In the genomic region with DNA sequence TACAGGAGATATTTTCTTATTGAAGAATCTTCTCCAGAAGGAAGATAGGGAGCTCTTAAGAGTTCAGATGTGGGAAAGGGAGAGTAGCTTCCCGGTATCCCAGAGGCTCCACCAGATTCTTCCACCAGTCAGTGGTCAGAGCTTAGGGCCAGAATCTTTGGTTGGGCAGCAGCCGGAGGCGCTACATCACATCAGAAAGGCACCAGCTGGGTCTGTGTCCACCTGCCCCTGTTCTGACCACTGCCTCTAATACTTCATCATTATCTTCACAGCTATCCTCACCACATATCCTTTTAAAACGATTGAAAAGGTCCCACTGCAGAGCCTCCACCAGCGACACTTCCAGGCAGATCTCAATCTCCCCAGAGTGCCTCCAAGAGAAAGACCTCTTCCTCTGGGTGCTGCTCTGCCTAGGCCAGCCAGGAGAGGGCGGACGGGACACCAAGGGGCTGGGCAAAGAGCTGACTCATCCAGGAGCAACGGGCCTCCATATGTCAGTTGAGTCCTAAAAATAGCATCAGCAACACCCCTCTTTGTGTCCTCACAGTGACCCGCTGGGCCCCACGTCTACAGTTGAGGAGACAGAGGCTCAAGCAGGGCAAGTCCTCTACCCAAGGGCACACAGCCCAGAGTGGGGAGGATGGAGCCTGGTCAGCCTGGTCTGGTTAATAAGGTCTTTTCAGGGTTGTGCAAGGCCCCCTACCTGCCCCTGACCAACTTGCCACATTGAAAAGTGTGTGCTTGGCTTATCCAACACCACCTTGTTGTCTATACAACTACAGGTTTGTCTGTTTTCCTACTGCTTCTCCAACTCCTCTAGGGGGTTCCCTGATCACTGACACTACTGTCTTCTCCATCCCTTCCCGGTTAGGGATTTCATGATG, we compare ENCODE assay signal across 2 cellular contexts.
TF ChIP-seq lines count a peak whose summit lies in the region.

No MANE protein-coding gene starts in this region.

TF ChIP-seq in HEK293, 187 proteins besides CTCF, POLR2A, EP300 and RAD21 (continued from another document):
- TF ChIP-seq, protein P1, sequence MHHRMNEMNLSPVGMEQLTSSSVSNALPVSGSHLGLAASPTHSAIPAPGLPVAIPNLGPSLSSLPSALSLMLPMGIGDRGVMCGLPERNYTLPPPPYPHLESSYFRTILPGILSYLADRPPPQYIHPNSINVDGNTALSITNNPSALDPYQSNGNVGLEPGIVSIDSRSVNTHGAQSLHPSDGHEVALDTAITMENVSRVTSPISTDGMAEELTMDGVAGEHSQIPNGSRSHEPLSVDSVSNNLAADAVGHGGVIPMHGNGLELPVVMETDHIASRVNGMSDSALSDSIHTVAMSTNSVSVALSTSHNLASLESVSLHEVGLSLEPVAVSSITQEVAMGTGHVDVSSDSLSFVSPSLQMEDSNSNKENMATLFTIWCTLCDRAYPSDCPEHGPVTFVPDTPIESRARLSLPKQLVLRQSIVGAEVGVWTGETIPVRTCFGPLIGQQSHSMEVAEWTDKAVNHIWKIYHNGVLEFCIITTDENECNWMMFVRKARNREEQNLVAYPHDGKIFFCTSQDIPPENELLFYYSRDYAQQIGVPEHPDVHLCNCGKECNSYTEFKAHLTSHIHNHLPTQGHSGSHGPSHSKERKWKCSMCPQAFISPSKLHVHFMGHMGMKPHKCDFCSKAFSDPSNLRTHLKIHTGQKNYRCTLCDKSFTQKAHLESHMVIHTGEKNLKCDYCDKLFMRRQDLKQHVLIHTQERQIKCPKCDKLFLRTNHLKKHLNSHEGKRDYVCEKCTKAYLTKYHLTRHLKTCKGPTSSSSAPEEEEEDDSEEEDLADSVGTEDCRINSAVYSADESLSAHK (tag by site-specific recombination; IDR thresholded peaks at IDR 0.05): no peak
- TF ChIP-seq GFI1B (tag by site-specific recombination; IDR thresholded peaks at IDR 0.05) (no peak), ZNF692 (tag by site-specific recombination; IDR thresholded peaks at IDR 0.05) (peak; percentile 73)

TF ChIP-seq in K562, 482 proteins besides CTCF, POLR2A, EP300 and RAD21 (continued from another document and continues in another):
- TF ChIP-seq ZNF277 (CRISPR knock-in tag; IDR thresholded peaks at IDR 0.05; ENCODE audit: borderline replicate concordance): no peak
- TF ChIP-seq ZBTB7A (IDR thresholded peaks at IDR 0.05; ENCODE audit: borderline replicate concordance, control insufficient read depth, low read depth, low read length): peak; percentile 47; the same call in 1 of the 2 replicates
- peak; percentile 64 for TF ChIP-seq PTTG1 (tag; IDR thresholded peaks at IDR 0.05; ENCODE audit: low read depth)
- TF ChIP-seq EP400 (IDR thresholded peaks at IDR 0.05): peak; percentile 82
- peak; percentile 69; the same call in 1 of the 2 replicates for TF ChIP-seq ZNF197 (CRISPR knock-in tag; IDR thresholded peaks at IDR 0.05; ENCODE audit: low read depth)
- TF ChIP-seq PPARD (CRISPR knock-in tag; IDR thresholded peaks at IDR 0.05): no peak
- TF ChIP-seq EHMT2 (IDR thresholded peaks at IDR 0.05): peak; percentile 29; the same call in 1 of the 2 replicates
- no peak for TF ChIP-seq CHD4 (IDR thresholded peaks at IDR 0.05; ENCODE audit: insufficient read depth, insufficient replicate concordance, low read depth, low read length, poor library complexity, severe bottlenecking)
- TF ChIP-seq, protein P2, sequence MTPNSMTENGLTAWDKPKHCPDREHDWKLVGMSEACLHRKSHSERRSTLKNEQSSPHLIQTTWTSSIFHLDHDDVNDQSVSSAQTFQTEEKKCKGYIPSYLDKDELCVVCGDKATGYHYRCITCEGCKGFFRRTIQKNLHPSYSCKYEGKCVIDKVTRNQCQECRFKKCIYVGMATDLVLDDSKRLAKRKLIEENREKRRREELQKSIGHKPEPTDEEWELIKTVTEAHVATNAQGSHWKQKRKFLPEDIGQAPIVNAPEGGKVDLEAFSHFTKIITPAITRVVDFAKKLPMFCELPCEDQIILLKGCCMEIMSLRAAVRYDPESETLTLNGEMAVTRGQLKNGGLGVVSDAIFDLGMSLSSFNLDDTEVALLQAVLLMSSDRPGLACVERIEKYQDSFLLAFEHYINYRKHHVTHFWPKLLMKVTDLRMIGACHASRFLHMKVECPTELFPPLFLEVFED (CRISPR knock-in tag; conservative IDR thresholded peaks at IDR 0.05): 0 out of 2 replicates have a peak, but pooled peaks have one; percentile 37
- peak; percentile 45 for TF ChIP-seq PRDM10 (IDR thresholded peaks at IDR 0.05; ENCODE audit: partially characterized antibody)
- TF ChIP-seq TRIM24 (IDR thresholded peaks at IDR 0.05): peak in 1 of 2 experiments; percentile 33; a peak in 2 of 4 replicates
- TF ChIP-seq HCFC1 (IDR thresholded peaks at IDR 0.05; ENCODE audit: low read depth, low read length): peak; percentile 43; the same call in 1 of the 2 replicates
- no peak for TF ChIP-seq GMEB1 (CRISPR knock-in tag; IDR thresholded peaks at IDR 0.05)
- no peak for TF ChIP-seq U2AF1 (optimal IDR thresholded peaks at IDR 0.05; ENCODE audit: low read depth, low read length)
- no peak for TF ChIP-seq SFPQ (IDR thresholded peaks at IDR 0.05; ENCODE audit: low read depth, low read length)
- TF ChIP-seq, protein P3, sequence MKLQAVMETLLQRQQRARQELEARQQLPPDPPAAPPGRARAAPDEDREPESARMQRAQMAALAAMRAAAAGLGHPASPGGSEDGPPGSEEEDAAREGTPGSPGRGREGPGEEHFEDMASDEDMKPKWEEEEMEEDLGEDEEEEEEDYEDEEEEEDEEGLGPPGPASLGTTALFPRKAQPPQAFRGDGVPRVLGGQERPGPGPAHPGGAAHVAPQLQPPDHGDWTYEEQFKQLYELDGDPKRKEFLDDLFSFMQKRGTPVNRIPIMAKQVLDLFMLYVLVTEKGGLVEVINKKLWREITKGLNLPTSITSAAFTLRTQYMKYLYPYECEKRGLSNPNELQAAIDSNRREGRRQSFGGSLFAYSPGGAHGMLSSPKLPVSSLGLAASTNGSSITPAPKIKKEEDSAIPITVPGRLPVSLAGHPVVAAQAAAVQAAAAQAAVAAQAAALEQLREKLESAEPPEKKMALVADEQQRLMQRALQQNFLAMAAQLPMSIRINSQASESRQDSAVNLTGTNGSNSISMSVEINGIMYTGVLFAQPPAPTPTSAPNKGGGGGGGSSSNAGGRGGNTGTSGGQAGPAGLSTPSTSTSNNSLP (IDR thresholded peaks at IDR 0.05; ENCODE audit: borderline replicate concordance, low read depth, low read length): peak; percentile 70; the same call in 1 of the 2 replicates
- peak; percentile 90 for TF ChIP-seq BACH1 (tag; IDR thresholded peaks at IDR 0.05)
- TF ChIP-seq, protein P4, sequence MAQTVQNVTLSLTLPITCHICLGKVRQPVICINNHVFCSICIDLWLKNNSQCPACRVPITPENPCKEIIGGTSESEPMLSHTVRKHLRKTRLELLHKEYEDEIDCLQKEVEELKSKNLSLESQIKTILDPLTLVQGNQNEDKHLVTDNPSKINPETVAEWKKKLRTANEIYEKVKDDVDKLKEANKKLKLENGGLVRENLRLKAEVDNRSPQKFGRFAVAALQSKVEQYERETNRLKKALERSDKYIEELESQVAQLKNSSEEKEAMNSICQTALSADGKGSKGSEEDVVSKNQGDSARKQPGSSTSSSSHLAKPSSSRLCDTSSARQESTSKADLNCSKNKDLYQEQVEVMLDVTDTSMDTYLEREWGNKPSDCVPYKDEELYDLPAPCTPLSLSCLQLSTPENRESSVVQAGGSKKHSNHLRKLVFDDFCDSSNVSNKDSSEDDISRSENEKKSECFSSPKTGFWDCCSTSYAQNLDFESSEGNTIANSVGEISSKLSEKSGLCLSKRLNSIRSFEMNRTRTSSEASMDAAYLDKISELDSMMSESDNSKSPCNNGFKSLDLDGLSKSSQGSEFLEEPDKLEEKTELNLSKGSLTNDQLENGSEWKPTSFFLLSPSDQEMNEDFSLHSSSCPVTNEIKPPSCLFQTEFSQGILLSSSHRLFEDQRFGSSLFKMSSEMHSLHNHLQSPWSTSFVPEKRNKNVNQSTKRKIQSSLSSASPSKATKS (CRISPR knock-in tag; IDR thresholded peaks at IDR 0.05): no peak
- no peak for TF ChIP-seq KHSRP (IDR thresholded peaks at IDR 0.05)
- peak; percentile 36 for TF ChIP-seq TAF1 (IDR thresholded peaks at IDR 0.05; ENCODE audit: control insufficient read depth, extremely low read depth, insufficient read depth, low read length, severe bottlenecking)
- TF ChIP-seq ZBTB17 (CRISPR knock-in tag; IDR thresholded peaks at IDR 0.05): peak; percentile 80; the same call in 1 of the 2 replicates
- TF ChIP-seq ZNF77 (CRISPR knock-in tag; IDR thresholded peaks at IDR 0.05): no peak
- TF ChIP-seq, protein P5, sequence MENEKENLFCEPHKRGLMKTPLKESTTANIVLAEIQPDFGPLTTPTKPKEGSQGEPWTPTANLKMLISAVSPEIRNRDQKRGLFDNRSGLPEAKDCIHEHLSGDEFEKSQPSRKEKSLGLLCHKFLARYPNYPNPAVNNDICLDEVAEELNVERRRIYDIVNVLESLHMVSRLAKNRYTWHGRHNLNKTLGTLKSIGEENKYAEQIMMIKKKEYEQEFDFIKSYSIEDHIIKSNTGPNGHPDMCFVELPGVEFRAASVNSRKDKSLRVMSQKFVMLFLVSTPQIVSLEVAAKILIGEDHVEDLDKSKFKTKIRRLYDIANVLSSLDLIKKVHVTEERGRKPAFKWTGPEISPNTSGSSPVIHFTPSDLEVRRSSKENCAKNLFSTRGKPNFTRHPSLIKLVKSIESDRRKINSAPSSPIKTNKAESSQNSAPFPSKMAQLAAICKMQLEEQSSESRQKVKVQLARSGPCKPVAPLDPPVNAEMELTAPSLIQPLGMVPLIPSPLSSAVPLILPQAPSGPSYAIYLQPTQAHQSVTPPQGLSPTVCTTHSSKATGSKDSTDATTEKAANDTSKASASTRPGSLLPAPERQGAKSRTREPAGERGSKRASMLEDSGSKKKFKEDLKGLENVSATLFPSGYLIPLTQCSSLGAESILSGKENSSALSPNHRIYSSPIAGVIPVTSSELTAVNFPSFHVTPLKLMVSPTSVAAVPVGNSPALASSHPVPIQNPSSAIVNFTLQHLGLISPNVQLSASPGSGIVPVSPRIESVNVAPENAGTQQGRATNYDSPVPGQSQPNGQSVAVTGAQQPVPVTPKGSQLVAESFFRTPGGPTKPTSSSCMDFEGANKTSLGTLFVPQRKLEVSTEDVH (IDR thresholded peaks at IDR 0.05; ENCODE audit: low read depth, partially characterized antibody): no peak
